Comparison of ENCODE assay signal across 18 cellular contexts in genomic region chr5:136332213-136332612, GRCh38. TPM values are rescaled to one million over a fixed set of nuclear protein-coding genes. Genes with fewer than 3 reads are reported as not detected.
DNase-seq lines count a peak whose midpoint lies in the region; TF ChIP-seq lines count a peak whose summit lies in the region.
"Had no signal": no experiment of that assay in that cellular context is flagged by ENCODE, and none has a peak within 500 bp of the region (broad histone marks: within the 10 kb centered on the region; RNA-seq: fewer than 3 reads in every experiment).

No MANE protein-coding gene starts in this region.

- no peaks in the 10 kb centered on the region for H3K9me3 Mint-ChIP-seq in activated naive CD4-positive, alpha-beta T cell treated with anti-CD3 and anti-CD28 coated beads for 36 hours
- H3K9me3 Mint-ChIP-seq: CD8-positive, alpha-beta T cell had no signal

- intact Hi-C loops in esophagus muscularis mucosa (cut with DNase I): no loop called here
- intact Hi-C loops in activated naive CD4-positive, alpha-beta T cell treated with anti-CD3 and anti-CD28 coated beads for 36 hours (cut with micrococcal nuclease): no loop called here

- H3K9me3 ChIP-seq in esophagus muscularis mucosa: no peaks in the 10 kb centered on the region
- H3K9me3 ChIP-seq: BLaER1 treated with 17β-estradiol and CSF1 and Interleukin-3, amounts not matched to agents 10 nM and 100 nM; HAP-1 had no signal

- no peaks in the 10 kb centered on the region for H3K36me3 Mint-ChIP-seq in activated naive CD4-positive, alpha-beta T cell treated with anti-CD3 and anti-CD28 coated beads for 36 hours (ENCODE audit: low read depth)
- H3K36me3 Mint-ChIP-seq: CD8-positive, alpha-beta T cell had no signal

- 34% methylated on average over 6 of the region's 6 CpGs for WGBS in esophagus muscularis mucosa

- H3K36me3 ChIP-seq in esophagus muscularis mucosa: no peaks in the 10 kb centered on the region
- H3K36me3 ChIP-seq: BLaER1 treated with 17β-estradiol and CSF1 and Interleukin-3, amounts not matched to agents 10 nM and 100 nM; HAP-1 had no signal

- DNase-seq in NCI-H187 (lab: John Stamatoyannopoulos, UW) (peak; percentile 23 to 52), NCI-H2029 (lab: John Stamatoyannopoulos, UW) (peak; percentile 16), NCI-H510A (lab: John Stamatoyannopoulos, UW) (peak; percentile 29), esophagus muscularis mucosa (ENCODE audit: extremely low spot score) (peak; percentile 85), NCI-H226 (no peak), NCI-H2196 (lab: John Stamatoyannopoulos, UW; ENCODE audit: unreplicated experiment) (no peak)
- no peak for DNase-seq in activated naive CD4-positive, alpha-beta T cell treated with anti-CD3 and anti-CD28 coated beads for 36 hours
- DNase-seq: Calu3; CD8-positive, alpha-beta T cell; DMS79 treated with DMSO at 0.1 percent for 48 hours; GF-D8; GM23248 had no signal

- no peaks in the 10 kb centered on the region for H3K4me1 Mint-ChIP-seq in activated naive CD4-positive, alpha-beta T cell treated with anti-CD3 and anti-CD28 coated beads for 36 hours (ENCODE audit: low read depth)
- H3K4me1 Mint-ChIP-seq: B cell had no signal

- no peaks in the 10 kb centered on the region for H3K4me1 ChIP-seq in esophagus muscularis mucosa
- H3K4me1 ChIP-seq: HAP-1 had no signal

- H3K27me3 ChIP-seq in esophagus muscularis mucosa: peaks cover 0 to 26% (median 1%) of the 10 kb centered on the region in 4 donors
- H3K27me3 ChIP-seq: BLaER1 treated with 17β-estradiol and CSF1 and Interleukin-3, amounts not matched to agents 10 nM and 100 nM had no signal

- H3K4me3 ChIP-seq in esophagus muscularis mucosa: no peak overlapping the region
- H3K4me3 ChIP-seq: BLaER1 treated with 17β-estradiol and CSF1 and Interleukin-3, amounts not matched to agents 10 nM and 100 nM; GM23248; HAP-1 had no signal

- no peak for TF ChIP-seq CTCF in esophagus muscularis mucosa (IDR thresholded peaks at IDR 0.05)

- H3K27me3 Mint-ChIP-seq in activated naive CD4-positive, alpha-beta T cell treated with anti-CD3 and anti-CD28 coated beads for 36 hours (ENCODE audit: low read depth): no peaks in the 10 kb centered on the region

- no peak overlapping the region for H3K27ac Mint-ChIP-seq in activated naive CD4-positive, alpha-beta T cell treated with anti-CD3 and anti-CD28 coated beads for 36 hours
- H3K27ac Mint-ChIP-seq: B cell; CD8-positive, alpha-beta T cell had no signal

- TF ChIP-seq POLR2A in esophagus muscularis mucosa (IDR thresholded peaks at IDR 0.05; ENCODE audit: low read depth): no peak

- no peak for TF ChIP-seq EP300 in esophagus muscularis mucosa (IDR thresholded peaks at IDR 0.05)

- H3K4me3 Mint-ChIP-seq in activated naive CD4-positive, alpha-beta T cell treated with anti-CD3 and anti-CD28 coated beads for 36 hours: no peak overlapping the region
- H3K4me3 Mint-ChIP-seq: B cell; CD8-positive, alpha-beta T cell had no signal

- no peak overlapping the region for H3K27ac ChIP-seq in esophagus muscularis mucosa (replicated peaks in 1 of 4)
- H3K27ac ChIP-seq: GM23248 had no signal

- CTCF ChIA-PET in activated naive CD4-positive, alpha-beta T cell treated with anti-CD3 and anti-CD28 coated beads for 36 hours (lab: Charles Lee): no interaction called here

RNA-seq across cellular contexts. Expression of gene TRPC7, which starts 33.1 kb away (rescaled TPM):
- under 1 TPM in 1 of 4 donors, not detected in 3; 0.29 TPM for total RNA-seq in esophagus muscularis mucosa
- not detected for total RNA-seq in activated naive CD4-positive, alpha-beta T cell treated with anti-CD3 and anti-CD28 coated beads for 36 hours
- total RNA-seq: A172; B cell; Calu3; CD8-positive, alpha-beta T cell; GM23248; H4; HepG2 had no signal

Comparison
In these comparisons a context has a peak if more than half of its experiments do, and no peak if none do; other contexts are left out.
1. DNase-seq: peak in NCI-H187 (2 of 2), NCI-H2029 (single experiment), NCI-H510A (single experiment) and esophagus muscularis mucosa (single experiment); none in NCI-H226 (single experiment), activated naive CD4-positive, alpha-beta T cell treated with anti-CD3 and anti-CD28 coated beads for 36 hours (single experiment) and NCI-H2196 (single experiment).